18 cellular contexts compared by ENCODE assay signal in genomic region chr12:89203144-89203543, GRCh38.
"Had no signal": no experiment of that assay in that cellular context is flagged by ENCODE, and none has a peak within 500 bp of the region (broad histone marks: within the 10 kb centered on the region; RNA-seq: fewer than 3 reads in every experiment).

No MANE protein-coding gene starts in this region.

- H3K36me3 ChIP-seq: esophagus muscularis mucosa, gastroesophageal sphincter, heart left ventricle, left lung, lower lobe of right lung had no signal

- H3K27ac ChIP-seq: coronary artery, dorsolateral prefrontal cortex, esophagus muscularis mucosa, foreskin keratinocyte, gastroesophageal sphincter, heart left ventricle, hepatocyte, left lung, lower lobe of right lung had no signal

- H3K27me3 Mint-ChIP-seq: naive thymus-derived CD4-positive, alpha-beta T cell had no signal

- H3K27ac Mint-ChIP-seq: naive thymus-derived CD4-positive, alpha-beta T cell had no signal

- H2AFZ ChIP-seq: hepatocyte had no signal

- H3K4me2 ChIP-seq: hepatocyte had no signal

- H3K9me3 ChIP-seq: esophagus muscularis mucosa, gastroesophageal sphincter, heart left ventricle, left lung, lower lobe of right lung had no signal

- DNase-seq: dermis blood vessel endothelial cell; dorsolateral prefrontal cortex; effector CD4-positive, alpha-beta T cell; effector memory CD4-positive, alpha-beta T cell; foreskin keratinocyte; heart left ventricle; hypothalamus; left cardiac atrium; left lung; left ventricle myocardium superior; lower lobe of right lung; mesendoderm; midbrain; naive thymus-derived CD4-positive, alpha-beta T cell had no signal

- H3K27me3 ChIP-seq: dorsolateral prefrontal cortex, esophagus muscularis mucosa, foreskin keratinocyte, gastroesophageal sphincter, heart left ventricle, hepatocyte, left lung had no signal

- H3K4me1 ChIP-seq: esophagus muscularis mucosa, foreskin keratinocyte, gastroesophageal sphincter, left lung, lower lobe of right lung had no signal

- H3K4me3 ChIP-seq: coronary artery, dorsolateral prefrontal cortex, esophagus muscularis mucosa, gastroesophageal sphincter, heart left ventricle, hepatocyte, left lung, lower lobe of right lung had no signal

- H3K4me3 Mint-ChIP-seq: naive thymus-derived CD4-positive, alpha-beta T cell had no signal

- ATAC-seq: foreskin keratinocyte; gastroesophageal sphincter; heart left ventricle; left cardiac atrium; left lung; left ventricle myocardium superior; lower lobe of right lung; naive thymus-derived CD4-positive, alpha-beta T cell had no signal
